Comparison of ENCODE assay signal across 8 cellular contexts in the genomic region with DNA sequence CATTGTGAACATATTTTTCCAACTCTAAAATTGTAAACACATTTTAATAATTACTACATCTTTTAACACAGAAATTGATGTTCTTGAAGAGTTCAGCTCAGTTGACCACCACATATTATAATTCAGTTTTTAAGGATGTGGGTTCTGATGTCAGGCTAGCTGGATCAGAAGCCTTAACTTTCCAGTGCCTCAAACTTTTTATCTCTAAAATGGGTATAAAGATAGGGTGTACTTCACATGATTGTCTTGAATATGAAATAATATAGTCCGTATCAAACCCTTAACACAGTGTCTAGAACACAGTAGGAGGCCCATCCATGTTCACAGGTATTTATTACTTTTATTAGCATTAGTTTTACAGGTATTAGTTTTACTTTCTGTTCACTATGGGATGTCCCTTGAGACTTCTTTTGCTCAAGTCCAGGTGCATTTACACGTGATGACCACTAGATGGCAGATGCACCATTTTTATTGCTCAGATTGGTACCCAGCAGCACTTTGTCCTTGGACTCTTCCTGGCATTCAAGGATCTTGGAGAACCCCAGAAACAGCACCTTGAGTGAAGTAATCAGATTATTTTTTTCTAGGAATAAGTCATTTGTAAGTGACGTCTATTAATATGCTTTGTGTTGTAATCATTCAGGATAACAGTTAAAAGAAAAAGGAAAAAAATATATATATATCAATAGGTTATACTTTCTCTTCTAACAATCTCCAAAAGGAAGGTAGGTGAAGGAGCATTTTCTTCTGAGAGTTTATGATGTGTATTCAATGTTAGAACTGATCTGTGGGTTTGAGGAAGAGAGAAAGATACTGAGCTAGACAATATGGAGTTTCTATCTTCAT.
DNase-seq lines count a peak whose midpoint lies in the region; ATAC-seq and TF ChIP-seq lines count a peak whose summit lies in the region.

No MANE protein-coding gene starts in this region.

- H3K27ac ChIP-seq in CD4-positive, alpha-beta memory T cell (ENCODE audit: low read depth, low read length): no peak overlapping the region

- no peaks in the 10 kb centered on the region for H3K36me3 ChIP-seq in CD4-positive, alpha-beta memory T cell (ENCODE audit: insufficient read depth, low read length)

- POLR2A ChIA-PET in CD4-positive, alpha-beta memory T cell (lab: Charles Lee; ENCODE audit: partially characterized antibody): no interaction called here

- no peaks in the 10 kb centered on the region for H3K36me3 Mint-ChIP-seq in CD4-positive, alpha-beta memory T cell
- no peaks in the 10 kb centered on the region for H3K36me3 Mint-ChIP-seq in glutamatergic neuron (ENCODE audit: unreplicated experiment)

- H3K9me3 ChIP-seq in CD4-positive, alpha-beta memory T cell (ENCODE audit: control insufficient read depth in 1 of 2, low read length in 2 of 2): no peaks in the 10 kb centered on the region

- H3K4me3 ChIP-seq in CD4-positive, alpha-beta memory T cell (ENCODE audit: low read length in 2 of 2): no peak overlapping the region
- no peak overlapping the region for H3K4me3 ChIP-seq in WI38 (ENCODE audit: low read depth, low read length)

- peaks cover 0 to 2% of the 10 kb centered on the region in 2 donors for H3K27me3 Mint-ChIP-seq in CD4-positive, alpha-beta memory T cell
- no peaks in the 10 kb centered on the region for H3K27me3 Mint-ChIP-seq in glutamatergic neuron (ENCODE audit: unreplicated experiment)

- no peak overlapping the region for H3K4me3 Mint-ChIP-seq in CD4-positive, alpha-beta memory T cell
- no peak overlapping the region for H3K4me3 Mint-ChIP-seq in glutamatergic neuron (ENCODE audit: unreplicated experiment)

- intact Hi-C loops in CD4-positive, alpha-beta memory T cell (cut with micrococcal nuclease): loop anchor here (2.0 kb wide), 1 partner anchor 1574 kb away; no protein-coding TSS in a partner anchor

- no peaks in the 10 kb centered on the region for H3K9me3 Mint-ChIP-seq in CD4-positive, alpha-beta memory T cell
- no peaks in the 10 kb centered on the region for H3K9me3 Mint-ChIP-seq in glutamatergic neuron (ENCODE audit: unreplicated experiment)

- no peaks in the 10 kb centered on the region for H3K27me3 ChIP-seq in CD4-positive, alpha-beta memory T cell (ENCODE audit: insufficient read depth, low read length)

- no peaks in the 10 kb centered on the region for H3K4me1 ChIP-seq in CD4-positive, alpha-beta memory T cell (ENCODE audit: insufficient read depth, low read length)

- CTCF ChIA-PET in CD4-positive, alpha-beta memory T cell (lab: Charles Lee; ENCODE audit: partially characterized antibody): interaction anchor here (0.8 to 5.1 kb wide), 15 partner anchors 8 to 1640 kb away, joined by 3 to 31 read pairs (median 4); no protein-coding TSS in a partner anchor

- peaks cover 0 to 3% (median 0%) of the 10 kb centered on the region in 4 donors for H3K4me1 Mint-ChIP-seq in CD4-positive, alpha-beta memory T cell
- no peaks in the 10 kb centered on the region for H3K4me1 Mint-ChIP-seq in glutamatergic neuron (ENCODE audit: low read depth, unreplicated experiment)

- TF ChIP-seq CTCF in WI38 (IDR thresholded peaks at IDR 0.05; ENCODE audit: low read depth, low read length) (peak; percentile 69), glutamatergic neuron (IDR thresholded peaks at IDR 0.05; ENCODE audit: partially characterized antibody, unreplicated experiment) (peak; percentile 98)

- no peak overlapping the region for H3K27ac Mint-ChIP-seq in CD4-positive, alpha-beta memory T cell
- no peak overlapping the region for H3K27ac Mint-ChIP-seq in glutamatergic neuron (ENCODE audit: unreplicated experiment)

- DNase-seq in CD4-positive, alpha-beta memory T cell: peak in 4 of 5 donors; percentile 33 to 44 (median 35)
- DNase-seq in NCI-H1694 (lab: John Stamatoyannopoulos, UW): peak; percentile 61
- no peak for DNase-seq in glutamatergic neuron
- peak; percentile 65 for DNase-seq in renal cortical epithelial cell (ENCODE audit: low read depth)
- DNase-seq in cortex of kidney (lab: John Stamatoyannopoulos, UW): no peak

- ATAC-seq in GM18858 (IDR thresholded peaks at IDR 0.05; ENCODE audit: unreplicated experiment) (peak; percentile 91), HG02885 (IDR thresholded peaks at IDR 0.05; ENCODE audit: poor library complexity, unreplicated experiment) (peak; percentile 95)

Comparison
In these comparisons a context has a peak if more than half of its experiments do, and no peak if none do; other contexts are left out.
1. DNase-seq: peak in CD4-positive, alpha-beta memory T cell (4 of 5), NCI-H1694 (single experiment) and renal cortical epithelial cell (single experiment); none in glutamatergic neuron (single experiment) and cortex of kidney (single experiment).